Comparison of ENCODE assay signal across 8 cellular contexts in genomic region chr5:150758210-150758533, GRCh38. TPM values are rescaled to one million over a fixed set of nuclear protein-coding genes. Genes with fewer than 3 reads are reported as not detected.
A peak's percentile ranks its signal among the peaks of the same experiment; 100 is the strongest.
DNase-seq lines count a peak whose midpoint lies in the region; ATAC-seq, FAIRE-seq and TF ChIP-seq lines count a peak whose summit lies in the region.

No MANE protein-coding gene starts in this region.

- ATAC-seq in GM21528 (IDR thresholded peaks at IDR 0.05; ENCODE audit: low FRiP score, unreplicated experiment) (peak; percentile 40), pancreas (peak; percentile 31 to 52 (median 36))

- 1 to 2% methylated on average over 11 of the region's 11 CpGs for WGBS in pancreas, 2 donors

- TF ChIP-seq CTCF in AG09309 (IDR thresholded peaks at IDR 0.05; ENCODE audit: control insufficient read depth, insufficient read depth, low read depth, low read length, missing control alignments) (no peak), pancreas (IDR thresholded peaks at IDR 0.05) (no peak)

- peaks cover 30 to 35% (median 32%) of the 10 kb centered on the region in 3 donors for H3K4me1 ChIP-seq in pancreas

- no peak for DNase-seq in AG09309 (ENCODE audit: low read depth)
- DNase-seq in Jurkat, Clone E6-1 (ENCODE audit: low read depth, low spot score), result no peak
- DNase-seq in epithelial cell of prostate (ENCODE audit: low read depth, low spot score), result no peak
- DNase-seq in pancreas, result peak in 2 of 6 donors; percentile 45 to 49
- no peak for DNase-seq in stimulated activated CD8-positive, alpha-beta memory T cell treated with anti-CD3 and anti-CD28 coated beads, Interleukin-4, amount 100 ng/mL, for 48 hours
- DNase-seq in GM03348 (ENCODE audit: low spot score), result no peak
- no peak for DNase-seq in activated gamma-delta T cell treated with Interleukin-2 at 50 U/mL for 16 hours

- H3K4me3 ChIP-seq in AG09309 (ENCODE audit: control insufficient read depth, low read depth, low read length) (peak overlapping the region; percentile 81), pancreas (peak overlapping the region; percentile 43 to 60 (median 58))
- H3K4me3 ChIP-seq in Jurkat, Clone E6-1 (ENCODE audit: low read length), result peak overlapping the region; percentile 86

- no peak for FAIRE-seq in pancreas (lab: Jason Lieb, UNC)

- H3K9me3 ChIP-seq in pancreas, result no peaks in the 10 kb centered on the region

- intact Hi-C loops in pancreas (cut with DNase I), result no loop called here

- no peaks in the 10 kb centered on the region for H3K27me3 ChIP-seq in pancreas

- peaks cover 0 to 5% (median 2%) of the 10 kb centered on the region in 3 donors for H3K36me3 ChIP-seq in pancreas

- H3K27ac ChIP-seq in epithelial cell of prostate (peak overlapping the region; percentile 95), pancreas (peak overlapping the region; percentile 86 to 95 (median 94))

RNA-seq across cellular contexts. Expression of gene DCTN4, which starts 0.6 kb away (rescaled TPM):
- polyA plus RNA-seq in Jurkat, Clone E6-1 (2012; ENCODE audit: insufficient read depth, insufficient read length), result 25.7 TPM
- 10 to 100 TPM; 36.9 to 61.1 (median 45.3) TPM for total RNA-seq in pancreas
- polyA plus RNA-seq in pancreas, result 10 to 100 TPM; 13.8 to 21.5 TPM

RNA-seq across cellular contexts. Expression of gene SMIM3, which starts 20.4 kb away (rescaled TPM):
- 14.1 TPM for polyA plus RNA-seq in Jurkat, Clone E6-1 (2012; ENCODE audit: insufficient read depth, insufficient read length)
- total RNA-seq in pancreas, result 10 to 100 TPM; 10.3 to 33.1 (median 14.2) TPM
- 10 to 100 TPM in 1 of 2 donors, 1 to 10 TPM in 1; 9.7 to 13.3 TPM for polyA plus RNA-seq in pancreas

RNA-seq across cellular contexts. Expression of gene RBM22, which starts 57.3 kb away (rescaled TPM):
- polyA plus RNA-seq in Jurkat, Clone E6-1 (2012; ENCODE audit: insufficient read depth, insufficient read length), result 73.5 TPM
- 10 to 100 TPM; 14.8 to 25.9 (median 18.4) TPM for total RNA-seq in pancreas
- 10 to 100 TPM; 21.3 to 32.3 TPM for polyA plus RNA-seq in pancreas
